ENCODE assay signal across 21 cellular contexts in the genomic region with DNA sequence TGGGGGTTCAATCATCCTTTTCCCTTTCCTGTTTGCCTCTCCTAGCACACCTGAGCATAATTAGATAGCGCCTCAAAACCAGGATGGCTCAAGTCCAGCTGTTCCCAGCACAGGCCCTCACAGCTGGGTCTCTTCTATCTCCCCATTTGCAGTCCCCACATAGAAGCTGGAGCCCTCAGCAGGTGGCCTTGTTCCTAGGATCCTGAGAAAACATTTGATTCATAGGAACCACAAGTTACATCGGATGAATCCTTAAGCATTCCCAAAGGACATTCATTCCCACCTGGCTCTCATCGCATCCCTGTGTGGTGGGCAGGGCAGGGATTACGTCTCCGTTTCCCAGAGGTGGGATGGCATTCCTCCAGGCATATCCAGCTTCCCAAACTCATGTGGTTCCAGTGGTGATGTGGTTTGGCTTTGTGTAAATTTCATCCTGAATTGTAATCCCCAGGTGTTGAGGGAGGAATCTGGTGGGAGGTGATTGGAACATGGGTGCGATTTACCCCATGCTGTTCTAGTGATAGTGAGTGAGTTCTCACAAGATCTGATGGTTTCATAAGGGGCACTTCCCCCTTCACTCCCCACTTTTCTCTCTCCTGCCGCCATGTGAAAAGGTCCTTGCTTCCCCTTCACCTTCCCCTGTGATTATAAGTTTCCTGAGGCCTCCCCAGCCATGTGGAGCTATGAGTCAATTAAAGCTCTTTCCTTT.
"Had no signal": no experiment of that assay in that cellular context is flagged by ENCODE, and none has a peak within 500 bp of the region (broad histone marks: within the 10 kb centered on the region; RNA-seq: fewer than 3 reads in every experiment).

No MANE protein-coding gene starts in this region.

- H3K36me3 ChIP-seq: breast epithelium, heart left ventricle, uterus, WERI-Rb-1 had no signal

- H3K27me3 ChIP-seq: testis, uterus had no signal

- H3K27ac ChIP-seq: breast epithelium, heart left ventricle, parathyroid adenoma, testis, uterus, WERI-Rb-1 had no signal

- H3K4me1 ChIP-seq: breast epithelium, heart left ventricle, parathyroid adenoma, testis, uterus had no signal

- ATAC-seq: activated T-helper 17 cell treated with anti-CD3 and anti-CD28 coated beads, Interleukin-2, amount 50 U/mL, for 72 hours; left colon; mucosa of descending colon; sciatic nerve had no signal

- H3K79me2 ChIP-seq: parathyroid adenoma had no signal

- H3K9ac ChIP-seq: parathyroid adenoma had no signal

- H3K4me3 ChIP-seq: breast epithelium, heart left ventricle, mucosa of descending colon, testis, uterus had no signal

- DNase-seq: activated CD4-positive, alpha-beta T cell treated with anti-CD3 and anti-CD28 coated beads, Interleukin-2, amount 50 U/mL, for 48 hours; activated naive CD4-positive, alpha-beta T cell treated with Interleukin-2 at 50 U/mL for 16 hours; activated naive CD8-positive, alpha-beta T cell treated with anti-CD3 and anti-CD28 coated beads for 36 hours; activated T-cell treated with anti-CD3 and anti-CD28 coated beads, Interleukin-2, amount 50 U/mL, for 24 hours; cerebellar nuclear complex; cortex of kidney; left colon; mucosa of descending colon; nephron progenitor cell; stimulated activated CD4-positive, alpha-beta T cell treated with anti-CD3 and anti-CD28 coated beads, Interleukin-2, amount 100 ng/mL, for 48 hours; stimulated activated naive CD4-positive, alpha-beta T cell; T-helper 1 cell; testis; trophoblast cell; uterus; WERI-Rb-1 had no signal
